Comparison of ENCODE assay signal across 9 cellular contexts in genomic region chr3:129087904-129088303, GRCh38. TPM values are rescaled to one million over a fixed set of nuclear protein-coding genes. Genes with fewer than 3 reads are reported as not detected.
DNase-seq lines count a peak whose midpoint lies in the region; ATAC-seq and TF ChIP-seq lines count a peak whose summit lies in the region.
"Not testable (repeated sequence)": the region's sequence is repeated elsewhere in the genome, so short reads cannot be mapped to it uniquely, and the experiment has no call there.
"Had no signal": no experiment of that assay in that cellular context is flagged by ENCODE, and none has a peak within 500 bp of the region (broad histone marks: within the 10 kb centered on the region; RNA-seq: fewer than 3 reads in every experiment).

No MANE protein-coding gene starts in this region.

- H3K27me3 ChIP-seq in WERI-Rb-1 (ENCODE audit: insufficient read depth, low read depth, severe bottlenecking); breast epithelium; right lobe of liver; gastrocnemius medialis: not testable (repeated sequence)

- ATAC-seq in HG03280 (IDR thresholded peaks at IDR 0.05; ENCODE audit: unreplicated experiment) (peak; percentile 46), right lobe of liver (peak; percentile 66 to 76 (median 71)), gastrocnemius medialis (peak; percentile 66 to 80)

- TF ChIP-seq CTCF in WERI-Rb-1 (IDR thresholded peaks at IDR 0.05; ENCODE audit: low read depth, low read length); breast epithelium (IDR thresholded peaks at IDR 0.05); right lobe of liver (IDR thresholded peaks at IDR 0.05); gastrocnemius medialis (IDR thresholded peaks at IDR 0.05 in 4 of 5, conservative IDR thresholded peaks at IDR 0.05 in 1 of 5): not testable (repeated sequence)

- WGBS in right lobe of liver (ENCODE audit: insufficient coverage, low coverage, low lambda C conversion rate, missing lambda C conversion rate), result no CpG with 5 or more reads among the region's 9 CpGs

- intact Hi-C loops in breast epithelium (cut with DNase I; ENCODE audit: low total_unique reads); right lobe of liver (cut with DNase I); gastrocnemius medialis (cut with DNase I; ENCODE audit: low total_unique reads): not testable (repeated sequence)

- not testable (repeated sequence) for TF ChIP-seq POLR2A in breast epithelium (IDR thresholded peaks at IDR 0.05); right lobe of liver (IDR thresholded peaks at IDR 0.05); gastrocnemius medialis (IDR thresholded peaks at IDR 0.05)

- not testable (repeated sequence) for H3K27ac ChIP-seq in WERI-Rb-1, right lobe of liver, gastrocnemius medialis
- peak overlapping the region; percentile 78 to 95 for H3K27ac ChIP-seq in breast epithelium

- not testable (repeated sequence) for H3K9me3 ChIP-seq in WERI-Rb-1 (ENCODE audit: severe bottlenecking); breast epithelium; right lobe of liver; gastrocnemius medialis

- in situ Hi-C loops in gastrocnemius medialis (cut with MboI; ENCODE audit: low sequenced_read_pairs in 4 of 4), result loop anchor here in 1 of 4 donors (25.0 kb wide), 1 partner anchor 126 kb away; no protein-coding TSS in a partner anchor

- not testable (repeated sequence) for H3K4me3 ChIP-seq in WERI-Rb-1 (ENCODE audit: low read depth, low read length); breast epithelium; right lobe of liver; gastrocnemius medialis

- DNase-seq in DMS53 (lab: John Stamatoyannopoulos, UW) (peak; percentile 58), NCI-H526 (lab: John Stamatoyannopoulos, UW) (peak; percentile 31 to 51), WERI-Rb-1 (peak; percentile 63), breast epithelium (ENCODE audit: low spot score in 2 of 2) (peak in 1 of 2 donors; percentile 66), fibroblast of the conjunctiva (ENCODE audit: low read depth) (peak; percentile 28), gastrocnemius medialis (peak in 1 of 2 donors; percentile 25)
- not testable (repeated sequence) for DNase-seq in right lobe of liver

- H3K4me1 ChIP-seq in breast epithelium, right lobe of liver, gastrocnemius medialis: not testable (repeated sequence)

- not testable (repeated sequence) for H3K36me3 ChIP-seq in WERI-Rb-1, breast epithelium
- peaks cover 0 to 15% (median 5%) of the 10 kb centered on the region in 4 donors for H3K36me3 ChIP-seq in right lobe of liver
- H3K36me3 ChIP-seq in gastrocnemius medialis, result peaks cover 0 to 12% of the 10 kb centered on the region in 2 donors

RNA-seq across cellular contexts. Expression of gene GP9, which starts 27.3 kb away (rescaled TPM):
- total RNA-seq in breast epithelium, result under 1 TPM in 1 of 3 donors, not detected in 2; 0.48 TPM
- total RNA-seq in right lobe of liver, result under 1 TPM in 1 of 6 experiments, not detected in 5; 0.50 TPM
- under 1 TPM in 1 of 4 donors, not detected in 3; 0.42 TPM for total RNA-seq in gastrocnemius medialis
- total RNA-seq: pulmonary artery endothelial cell had no signal

RNA-seq across cellular contexts. Expression of gene RAB43, which starts 33.7 kb away (rescaled TPM):
- total RNA-seq in breast epithelium (10 to 100 TPM in 2 of 3 donors, 1 to 10 TPM in 1; 5.6 to 17.0 (median 17.0) TPM), right lobe of liver (10 to 100 TPM; 21.8 to 67.2 (median 38.5) TPM), gastrocnemius medialis (1 to 10 TPM; 1.1 to 3.9 (median 2.5) TPM)
